Comparison of ENCODE assay signal across 7 cellular contexts in genomic region chr5:143016777-143017374, GRCh38.
DNase-seq lines count a peak whose midpoint lies in the region; ATAC-seq and TF ChIP-seq lines count a peak whose summit lies in the region.

No MANE protein-coding gene starts in this region.

- no peak for TF ChIP-seq POLR2A in gastrocnemius medialis (IDR thresholded peaks at IDR 0.05)

- H3K27me3 ChIP-seq in gastrocnemius medialis = no peaks in the 10 kb centered on the region

- DNase-seq in EL (peak; percentile 58), LHCN-M2 (ENCODE audit: low read depth) (peak; percentile 69), T-helper 9 cell (peak; percentile 25), epithelial cell of proximal tubule (ENCODE audit: low read depth) (no peak), gastrocnemius medialis (no peak), NCI-H524 treated with DMSO at 0.1 percent for 48 hours (lab: John Stamatoyannopoulos, UW) (no peak)

- no peak overlapping the region for H3K4me3 ChIP-seq in epithelial cell of proximal tubule (ENCODE audit: low read depth, low read length)
- H3K4me3 ChIP-seq in gastrocnemius medialis = no peak overlapping the region

- H3K4me1 ChIP-seq in gastrocnemius medialis = peaks cover 0 to 14% of the 10 kb centered on the region in 2 donors

- in situ Hi-C loops in gastrocnemius medialis (cut with MboI; ENCODE audit: low sequenced_read_pairs in 4 of 4) = loop anchor here in 1 of 4 donors (25.0 kb wide), 1 partner anchor 395 kb away; the partner anchor contains the start of gene NR3C1

- H3K9me3 ChIP-seq in gastrocnemius medialis = no peaks in the 10 kb centered on the region

- no peaks in the 10 kb centered on the region for H3K36me3 ChIP-seq in gastrocnemius medialis

- intact Hi-C loops in gastrocnemius medialis (cut with DNase I; ENCODE audit: low total_unique reads) = loop anchor here (5.0 kb wide), 1 partner anchor 810 kb away; no protein-coding TSS in a partner anchor

- TF ChIP-seq CTCF in epithelial cell of proximal tubule (conservative IDR thresholded peaks at IDR 0.05; ENCODE audit: low read depth, low read length) (peak; percentile 57), gastrocnemius medialis (IDR thresholded peaks at IDR 0.05 in 4 of 5, conservative IDR thresholded peaks at IDR 0.05 in 1 of 5) (peak; percentile 40 to 60 (median 49))

- ATAC-seq in gastrocnemius medialis = peak; percentile 55 to 62
- no peak for ATAC-seq in GM18867 (IDR thresholded peaks at IDR 0.05; ENCODE audit: unreplicated experiment)

- H3K27ac ChIP-seq in gastrocnemius medialis = peak overlapping the region in 3 of 4 donors; percentile 12 to 49 (median 28)

Comparison
In these comparisons a context has a peak if more than half of its experiments do, and no peak if none do; other contexts are left out.
1. DNase-seq: peak in EL (single experiment), LHCN-M2 (single experiment) and T-helper 9 cell (single experiment); none in epithelial cell of proximal tubule (single experiment), gastrocnemius medialis (0 of 2) and NCI-H524 treated with DMSO at 0.1 percent for 48 hours (single experiment).